ENCODE assay signal across 13 cellular contexts in genomic region chr11:62532096-62532495, GRCh38.
"Had no signal": no experiment of that assay in that cellular context is flagged by ENCODE, and none has a peak within 500 bp of the region (broad histone marks: within the 10 kb centered on the region; RNA-seq: fewer than 3 reads in every experiment).

No MANE protein-coding gene starts in this region.

- H3K27ac ChIP-seq: heart left ventricle, suprapubic skin, upper lobe of left lung, VCaP had no signal

- H3K4me3 Mint-ChIP-seq: activated naive CD8-positive, alpha-beta T cell treated with anti-CD3 and anti-CD28 coated beads, Interleukin-2, amount 10 ng/mL, durations not matched to agents 7 days and 5 days; neural crest cell had no signal

- H3K4me1 Mint-ChIP-seq: activated naive CD8-positive, alpha-beta T cell treated with anti-CD3 and anti-CD28 coated beads, Interleukin-2, amount 10 ng/mL, durations not matched to agents 7 days and 5 days; neural crest cell had no signal

- H3K4me3 ChIP-seq: heart left ventricle, sigmoid colon, suprapubic skin, upper lobe of left lung had no signal

- H3K9me3 ChIP-seq: heart left ventricle, sigmoid colon, suprapubic skin, upper lobe of left lung had no signal

- H3K9me3 Mint-ChIP-seq: activated naive CD8-positive, alpha-beta T cell treated with anti-CD3 and anti-CD28 coated beads, Interleukin-2, amount 10 ng/mL, durations not matched to agents 7 days and 5 days had no signal

- H3K27me3 ChIP-seq: heart left ventricle, sigmoid colon, suprapubic skin, upper lobe of left lung had no signal

- H3K27ac Mint-ChIP-seq: activated naive CD8-positive, alpha-beta T cell treated with anti-CD3 and anti-CD28 coated beads, Interleukin-2, amount 10 ng/mL, durations not matched to agents 7 days and 5 days had no signal

- DNase-seq: activated gamma-delta T cell; activated naive CD8-positive, alpha-beta T cell treated with anti-CD3 and anti-CD28 coated beads, Interleukin-2, amount 10 ng/mL, durations not matched to agents 7 days and 5 days; anterior cingulate cortex; heart left ventricle; islet precursor cell; left ventricle myocardium superior; sigmoid colon; stimulated activated CD4-positive, alpha-beta T cell treated with anti-CD3 and anti-CD28 coated beads, Interleukin-2, amount 100 ng/mL, for 24 hours; stimulated activated naive CD4-positive, alpha-beta T cell treated with Interleukin-2 at 50 U/mL for 16 hours; upper lobe of left lung had no signal

- ATAC-seq: heart left ventricle, left ventricle myocardium superior had no signal

- H3K27me3 Mint-ChIP-seq: activated naive CD8-positive, alpha-beta T cell treated with anti-CD3 and anti-CD28 coated beads, Interleukin-2, amount 10 ng/mL, durations not matched to agents 7 days and 5 days had no signal
